1 cellular context compared by ENCODE assay signal in the genomic region with DNA sequence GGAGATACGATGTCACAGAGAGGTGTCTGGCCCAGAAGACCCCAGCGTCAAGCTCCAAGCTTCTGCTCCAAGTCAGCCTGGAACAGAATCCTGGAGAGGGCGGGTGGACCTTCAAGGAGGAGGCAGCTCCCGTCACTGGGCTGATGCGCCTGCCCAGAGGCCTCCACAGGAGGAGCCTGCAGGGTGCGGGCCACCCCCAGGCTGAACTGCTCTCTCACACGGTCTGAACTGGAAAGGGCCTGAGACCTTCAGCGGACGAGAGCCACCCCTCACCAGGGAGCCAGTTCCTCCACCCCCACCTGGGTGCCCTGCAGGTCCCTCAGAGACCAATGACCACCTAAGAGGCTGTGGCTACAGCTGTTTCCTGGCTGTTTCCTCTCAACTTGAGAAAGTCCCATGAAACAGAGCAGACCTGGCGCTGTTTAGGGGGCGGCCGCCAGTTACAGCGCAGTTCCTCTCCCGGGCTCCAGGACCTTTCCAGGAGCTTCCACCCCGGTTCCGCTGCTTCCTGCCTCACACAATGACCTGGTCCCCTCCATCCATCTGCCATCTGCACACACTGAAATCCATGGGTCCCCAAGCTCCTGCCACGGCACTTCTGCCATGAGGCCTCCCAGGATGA.
TF ChIP-seq lines count a peak whose summit lies in the region.

No MANE protein-coding gene starts in this region.

TF ChIP-seq in A549, 52 proteins besides CTCF, POLR2A, EP300 and RAD21 (continued from another document):
- TF ChIP-seq, protein P1, sequence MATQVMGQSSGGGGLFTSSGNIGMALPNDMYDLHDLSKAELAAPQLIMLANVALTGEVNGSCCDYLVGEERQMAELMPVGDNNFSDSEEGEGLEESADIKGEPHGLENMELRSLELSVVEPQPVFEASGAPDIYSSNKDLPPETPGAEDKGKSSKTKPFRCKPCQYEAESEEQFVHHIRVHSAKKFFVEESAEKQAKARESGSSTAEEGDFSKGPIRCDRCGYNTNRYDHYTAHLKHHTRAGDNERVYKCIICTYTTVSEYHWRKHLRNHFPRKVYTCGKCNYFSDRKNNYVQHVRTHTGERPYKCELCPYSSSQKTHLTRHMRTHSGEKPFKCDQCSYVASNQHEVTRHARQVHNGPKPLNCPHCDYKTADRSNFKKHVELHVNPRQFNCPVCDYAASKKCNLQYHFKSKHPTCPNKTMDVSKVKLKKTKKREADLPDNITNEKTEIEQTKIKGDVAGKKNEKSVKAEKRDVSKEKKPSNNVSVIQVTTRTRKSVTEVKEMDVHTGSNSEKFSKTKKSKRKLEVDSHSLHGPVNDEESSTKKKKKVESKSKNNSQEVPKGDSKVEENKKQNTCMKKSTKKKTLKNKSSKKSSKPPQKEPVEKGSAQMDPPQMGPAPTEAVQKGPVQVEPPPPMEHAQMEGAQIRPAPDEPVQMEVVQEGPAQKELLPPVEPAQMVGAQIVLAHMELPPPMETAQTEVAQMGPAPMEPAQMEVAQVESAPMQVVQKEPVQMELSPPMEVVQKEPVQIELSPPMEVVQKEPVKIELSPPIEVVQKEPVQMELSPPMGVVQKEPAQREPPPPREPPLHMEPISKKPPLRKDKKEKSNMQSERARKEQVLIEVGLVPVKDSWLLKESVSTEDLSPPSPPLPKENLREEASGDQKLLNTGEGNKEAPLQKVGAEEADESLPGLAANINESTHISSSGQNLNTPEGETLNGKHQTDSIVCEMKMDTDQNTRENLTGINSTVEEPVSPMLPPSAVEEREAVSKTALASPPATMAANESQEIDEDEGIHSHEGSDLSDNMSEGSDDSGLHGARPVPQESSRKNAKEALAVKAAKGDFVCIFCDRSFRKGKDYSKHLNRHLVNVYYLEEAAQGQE (IDR thresholded peaks at IDR 0.05) = no peak
- TF ChIP-seq, protein P2, sequence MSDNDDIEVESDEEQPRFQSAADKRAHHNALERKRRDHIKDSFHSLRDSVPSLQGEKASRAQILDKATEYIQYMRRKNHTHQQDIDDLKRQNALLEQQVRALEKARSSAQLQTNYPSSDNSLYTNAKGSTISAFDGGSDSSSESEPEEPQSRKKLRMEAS (IDR thresholded peaks at IDR 0.05) = no peak
- TF ChIP-seq ZNF302 (CRISPR knock-in tag; IDR thresholded peaks at IDR 0.05) = no peak
- no peak for TF ChIP-seq FOXS1 (CRISPR knock-in tag; IDR thresholded peaks at IDR 0.05)
- no peak for TF ChIP-seq ZFP36 (IDR thresholded peaks at IDR 0.05; ENCODE audit: borderline replicate concordance, partially characterized antibody)
- TF ChIP-seq NPAS2 (CRISPR knock-in tag; IDR thresholded peaks at IDR 0.05; ENCODE audit: borderline replicate concordance) = no peak
- TF ChIP-seq ZSCAN20 (CRISPR knock-in tag; IDR thresholded peaks at IDR 0.05) = no peak
- no peak for TF ChIP-seq GATA3 (IDR thresholded peaks at IDR 0.05; ENCODE audit: borderline replicate concordance)
- TF ChIP-seq, protein P3, sequence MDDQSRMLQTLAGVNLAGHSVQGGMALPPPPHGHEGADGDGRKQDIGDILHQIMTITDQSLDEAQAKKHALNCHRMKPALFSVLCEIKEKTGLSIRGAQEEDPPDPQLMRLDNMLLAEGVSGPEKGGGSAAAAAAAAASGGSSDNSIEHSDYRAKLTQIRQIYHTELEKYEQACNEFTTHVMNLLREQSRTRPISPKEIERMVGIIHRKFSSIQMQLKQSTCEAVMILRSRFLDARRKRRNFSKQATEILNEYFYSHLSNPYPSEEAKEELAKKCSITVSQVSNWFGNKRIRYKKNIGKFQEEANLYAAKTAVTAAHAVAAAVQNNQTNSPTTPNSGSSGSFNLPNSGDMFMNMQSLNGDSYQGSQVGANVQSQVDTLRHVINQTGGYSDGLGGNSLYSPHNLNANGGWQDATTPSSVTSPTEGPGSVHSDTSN (IDR thresholded peaks at IDR 0.05) = no peak
- TF ChIP-seq, protein P4, sequence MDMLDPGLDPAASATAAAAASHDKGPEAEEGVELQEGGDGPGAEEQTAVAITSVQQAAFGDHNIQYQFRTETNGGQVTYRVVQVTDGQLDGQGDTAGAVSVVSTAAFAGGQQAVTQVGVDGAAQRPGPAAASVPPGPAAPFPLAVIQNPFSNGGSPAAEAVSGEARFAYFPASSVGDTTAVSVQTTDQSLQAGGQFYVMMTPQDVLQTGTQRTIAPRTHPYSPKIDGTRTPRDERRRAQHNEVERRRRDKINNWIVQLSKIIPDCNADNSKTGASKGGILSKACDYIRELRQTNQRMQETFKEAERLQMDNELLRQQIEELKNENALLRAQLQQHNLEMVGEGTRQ (IDR thresholded peaks at IDR 0.05) = no peak
- no peak for TF ChIP-seq HEYL (CRISPR knock-in tag; IDR thresholded peaks at IDR 0.05)
- TF ChIP-seq JUN (IDR thresholded peaks at IDR 0.05) = no peak
